34 cellular contexts compared by ENCODE assay signal in genomic region chr13:109728061-109728460, GRCh38.
"Had no signal": no experiment of that assay in that cellular context is flagged by ENCODE, and none has a peak within 500 bp of the region (broad histone marks: within the 10 kb centered on the region; RNA-seq: fewer than 3 reads in every experiment).

No MANE protein-coding gene starts in this region.

- H3K27ac ChIP-seq: brain microvascular endothelial cell, Peyer's patch, SJSA1 had no signal

- DNase-seq: activated CD4-positive, alpha-beta T cell treated with anti-CD3 and anti-CD28 coated beads for 36 hours; activated CD4-positive, alpha-beta T cell treated with anti-CD3 and anti-CD28 coated beads, Interleukin-2, amount 10 ng/mL, durations not matched to agents 7 days and 5 days; activated CD4-positive, alpha-beta T cell treated with anti-CD3 and anti-CD28 coated beads, Interleukin-2, amount 50 U/mL, for 48 hours; activated CD8-positive, alpha-beta memory T cell treated with anti-CD3 and anti-CD28 coated beads, Interleukin-2, amount 50 U/mL, for 4 hours; activated effector memory CD4-positive, alpha-beta T cell treated with Interleukin-2 at 50 U/mL for 16 hours; activated naive CD4-positive, alpha-beta T cell treated with anti-CD3 and anti-CD28 coated beads, Interleukin-2, amount 10 ng/mL, durations not matched to agents 7 days and 5 days; activated T-cell treated with anti-CD3 and anti-CD28 coated beads for 4 hours; activated T-cell treated with anti-CD3 and anti-CD28 coated beads, Interleukin-2, amount 50 U/mL, for 4 hours; aorta; brain microvascular endothelial cell; central memory CD4-positive, alpha-beta T cell; Kasumi-1; KG1; MM.1S; MV-4-11; NCI-H1092 treated with DMSO at 0.1 percent for 48 hours; NCI-H187; NCI-H2029 treated with DMSO at 0.1 percent for 48 hours; NCI-H2107; NCI-H2171; NCI-H510A; NCI-H526; NCI-H748 treated with DMSO at 0.1 percent for 48 hours; NK-92 treated with Interleukin-12 subunit alpha and Interleukin-12 subunit beta, amount 100 ng/mL, for 24 hours; PC-3; Peyer's patch; RPMI8226; SHP77 treated with DMSO at 0.1 percent for 48 hours had no signal

- ATAC-seq: activated CD4-positive, alpha-beta T cell treated with anti-CD3 and anti-CD28 coated beads for 36 hours; activated CD4-positive, CD25-positive, alpha-beta regulatory T cell treated with anti-CD3 and anti-CD28 coated beads, Interleukin-2, amount 50 U/mL, for 24 hours; activated T-cell treated with anti-CD3 and anti-CD28 coated beads, Interleukin-2, amount 50 U/mL, for 4 hours; PC-3; WTC11 had no signal

- H3K4me3 ChIP-seq: Peyer's patch, SJSA1 had no signal

- H3K4me3 Mint-ChIP-seq: activated CD4-positive, alpha-beta T cell treated with anti-CD3 and anti-CD28 coated beads for 36 hours; activated CD4-positive, alpha-beta T cell treated with anti-CD3 and anti-CD28 coated beads, Interleukin-2, amount 10 ng/mL, durations not matched to agents 7 days and 5 days; activated naive CD4-positive, alpha-beta T cell treated with anti-CD3 and anti-CD28 coated beads, Interleukin-2, amount 10 ng/mL, durations not matched to agents 7 days and 5 days; activated T-cell treated with anti-CD3 and anti-CD28 coated beads, Interleukin-2, amount 50 U/mL, for 4 hours; T-helper 1 cell treated with Interleukin-12 subunit alpha and Interleukin-12 subunit beta and Interleukin-4 antibody, amounts not matched to agents 30 μg/mL and 1 μg/mL, for 36 hours; T-helper 2 cell treated with Interferon-gamma antibody and Interleukin-4, amounts not matched to agents 5 μg/mL and 100 μg/mL, for 36 hours; WTC11 had no signal

- H3K4me1 Mint-ChIP-seq: activated CD4-positive, alpha-beta T cell treated with anti-CD3 and anti-CD28 coated beads for 36 hours; activated CD4-positive, alpha-beta T cell treated with anti-CD3 and anti-CD28 coated beads, Interleukin-2, amount 10 ng/mL, durations not matched to agents 7 days and 5 days; activated naive CD4-positive, alpha-beta T cell treated with anti-CD3 and anti-CD28 coated beads, Interleukin-2, amount 10 ng/mL, durations not matched to agents 7 days and 5 days had no signal

- H3K9me3 Mint-ChIP-seq: activated CD4-positive, alpha-beta T cell treated with anti-CD3 and anti-CD28 coated beads, Interleukin-2, amount 10 ng/mL, durations not matched to agents 7 days and 5 days; activated T-cell treated with anti-CD3 and anti-CD28 coated beads, Interleukin-2, amount 50 U/mL, for 4 hours had no signal

- H3K9me3 ChIP-seq: Peyer's patch, SK-N-SH had no signal

- H3K36me3 ChIP-seq: brain microvascular endothelial cell, Peyer's patch, SJSA1 had no signal

- H3K27ac Mint-ChIP-seq: activated CD4-positive, alpha-beta T cell treated with anti-CD3 and anti-CD28 coated beads for 36 hours; activated CD4-positive, alpha-beta T cell treated with anti-CD3 and anti-CD28 coated beads, Interleukin-2, amount 10 ng/mL, durations not matched to agents 7 days and 5 days; activated naive CD4-positive, alpha-beta T cell treated with anti-CD3 and anti-CD28 coated beads, Interleukin-2, amount 10 ng/mL, durations not matched to agents 7 days and 5 days; T-helper 1 cell treated with Interleukin-12 subunit alpha and Interleukin-12 subunit beta and Interleukin-4 antibody, amounts not matched to agents 30 μg/mL and 1 μg/mL, for 36 hours; T-helper 2 cell treated with Interferon-gamma antibody and Interleukin-4, amounts not matched to agents 5 μg/mL and 100 μg/mL, for 36 hours; WTC11 had no signal

- H3K36me3 Mint-ChIP-seq: activated naive CD4-positive, alpha-beta T cell treated with anti-CD3 and anti-CD28 coated beads, Interleukin-2, amount 10 ng/mL, durations not matched to agents 7 days and 5 days had no signal

- H3K27me3 Mint-ChIP-seq: activated CD4-positive, alpha-beta T cell treated with anti-CD3 and anti-CD28 coated beads, Interleukin-2, amount 10 ng/mL, durations not matched to agents 7 days and 5 days had no signal

- H3K4me1 ChIP-seq: Peyer's patch, SJSA1 had no signal
